In genomic region chr6:39312912-39313525, GRCh38 we compare ENCODE assay signal across 3 cellular contexts.
TF ChIP-seq lines count a peak whose summit lies in the region.

No MANE protein-coding gene starts in this region.

TF ChIP-seq in liver, 16 proteins besides CTCF, POLR2A, EP300 and RAD21:
- peak; percentile 31 to 50 for TF ChIP-seq HNF4A (conservative IDR thresholded peaks at IDR 0.05)
- no peak for TF ChIP-seq YY1 (IDR thresholded peaks at IDR 0.05)
- peak in 1 of 2 donors; percentile 15 for TF ChIP-seq RXRA (IDR thresholded peaks at IDR 0.05)

TF ChIP-seq in HepG2, 621 proteins besides CTCF, POLR2A, EP300 and RAD21:
- TF ChIP-seq NRL (CRISPR knock-in tag; IDR thresholded peaks at IDR 0.05; ENCODE audit: borderline replicate concordance) (no peak), FOXC1 (CRISPR knock-in tag; IDR thresholded peaks at IDR 0.05; ENCODE audit: borderline replicate concordance) (no peak), KDM5A (IDR thresholded peaks at IDR 0.05; ENCODE audit: borderline replicate concordance, low read length) (no peak), ZNF343 (CRISPR knock-in tag; IDR thresholded peaks at IDR 0.05) (no peak)
- TF ChIP-seq, protein P1, sequence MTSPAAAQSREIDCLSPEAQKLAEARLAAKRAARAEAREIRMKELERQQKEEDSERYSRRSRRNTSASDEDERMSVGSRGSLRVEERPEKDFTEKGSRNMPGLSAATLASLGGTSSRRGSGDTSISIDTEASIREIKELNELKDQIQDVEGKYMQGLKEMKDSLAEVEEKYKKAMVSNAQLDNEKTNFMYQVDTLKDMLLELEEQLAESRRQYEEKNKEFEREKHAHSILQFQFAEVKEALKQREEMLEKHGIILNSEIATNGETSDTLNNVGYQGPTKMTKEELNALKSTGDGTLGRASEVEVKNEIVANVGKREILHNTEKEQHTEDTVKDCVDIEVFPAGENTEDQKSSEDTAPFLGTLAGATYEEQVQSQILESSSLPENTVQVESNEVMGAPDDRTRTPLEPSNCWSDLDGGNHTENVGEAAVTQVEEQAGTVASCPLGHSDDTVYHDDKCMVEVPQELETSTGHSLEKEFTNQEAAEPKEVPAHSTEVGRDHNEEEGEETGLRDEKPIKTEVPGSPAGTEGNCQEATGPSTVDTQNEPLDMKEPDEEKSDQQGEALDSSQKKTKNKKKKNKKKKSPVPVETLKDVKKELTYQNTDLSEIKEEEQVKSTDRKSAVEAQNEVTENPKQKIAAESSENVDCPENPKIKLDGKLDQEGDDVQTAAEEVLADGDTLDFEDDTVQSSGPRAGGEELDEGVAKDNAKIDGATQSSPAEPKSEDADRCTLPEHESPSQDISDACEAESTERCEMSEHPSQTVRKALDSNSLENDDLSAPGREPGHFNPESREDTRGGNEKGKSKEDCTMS (CRISPR knock-in tag; conservative IDR thresholded peaks at IDR 0.05): no peak
- TF ChIP-seq, protein P2, sequence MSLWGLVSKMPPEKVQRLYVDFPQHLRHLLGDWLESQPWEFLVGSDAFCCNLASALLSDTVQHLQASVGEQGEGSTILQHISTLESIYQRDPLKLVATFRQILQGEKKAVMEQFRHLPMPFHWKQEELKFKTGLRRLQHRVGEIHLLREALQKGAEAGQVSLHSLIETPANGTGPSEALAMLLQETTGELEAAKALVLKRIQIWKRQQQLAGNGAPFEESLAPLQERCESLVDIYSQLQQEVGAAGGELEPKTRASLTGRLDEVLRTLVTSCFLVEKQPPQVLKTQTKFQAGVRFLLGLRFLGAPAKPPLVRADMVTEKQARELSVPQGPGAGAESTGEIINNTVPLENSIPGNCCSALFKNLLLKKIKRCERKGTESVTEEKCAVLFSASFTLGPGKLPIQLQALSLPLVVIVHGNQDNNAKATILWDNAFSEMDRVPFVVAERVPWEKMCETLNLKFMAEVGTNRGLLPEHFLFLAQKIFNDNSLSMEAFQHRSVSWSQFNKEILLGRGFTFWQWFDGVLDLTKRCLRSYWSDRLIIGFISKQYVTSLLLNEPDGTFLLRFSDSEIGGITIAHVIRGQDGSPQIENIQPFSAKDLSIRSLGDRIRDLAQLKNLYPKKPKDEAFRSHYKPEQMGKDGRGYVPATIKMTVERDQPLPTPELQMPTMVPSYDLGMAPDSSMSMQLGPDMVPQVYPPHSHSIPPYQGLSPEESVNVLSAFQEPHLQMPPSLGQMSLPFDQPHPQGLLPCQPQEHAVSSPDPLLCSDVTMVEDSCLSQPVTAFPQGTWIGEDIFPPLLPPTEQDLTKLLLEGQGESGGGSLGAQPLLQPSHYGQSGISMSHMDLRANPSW (CRISPR knock-in tag; IDR thresholded peaks at IDR 0.05; ENCODE audit: borderline replicate concordance): no peak
- TF ChIP-seq, protein P3, sequence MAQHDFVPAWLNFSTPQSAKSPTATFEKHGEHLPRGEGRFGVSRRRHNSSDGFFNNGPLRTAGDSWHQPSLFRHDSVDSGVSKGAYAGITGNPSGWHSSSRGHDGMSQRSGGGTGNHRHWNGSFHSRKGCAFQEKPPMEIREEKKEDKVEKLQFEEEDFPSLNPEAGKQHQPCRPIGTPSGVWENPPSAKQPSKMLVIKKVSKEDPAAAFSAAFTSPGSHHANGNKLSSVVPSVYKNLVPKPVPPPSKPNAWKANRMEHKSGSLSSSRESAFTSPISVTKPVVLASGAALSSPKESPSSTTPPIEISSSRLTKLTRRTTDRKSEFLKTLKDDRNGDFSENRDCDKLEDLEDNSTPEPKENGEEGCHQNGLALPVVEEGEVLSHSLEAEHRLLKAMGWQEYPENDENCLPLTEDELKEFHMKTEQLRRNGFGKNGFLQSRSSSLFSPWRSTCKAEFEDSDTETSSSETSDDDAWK (CRISPR knock-in tag; IDR thresholded peaks at IDR 0.05): no peak
- TF ChIP-seq, protein P4, sequence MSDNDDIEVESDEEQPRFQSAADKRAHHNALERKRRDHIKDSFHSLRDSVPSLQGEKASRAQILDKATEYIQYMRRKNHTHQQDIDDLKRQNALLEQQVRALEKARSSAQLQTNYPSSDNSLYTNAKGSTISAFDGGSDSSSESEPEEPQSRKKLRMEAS (IDR thresholded peaks at IDR 0.05): no peak
- TF ChIP-seq, protein P5, sequence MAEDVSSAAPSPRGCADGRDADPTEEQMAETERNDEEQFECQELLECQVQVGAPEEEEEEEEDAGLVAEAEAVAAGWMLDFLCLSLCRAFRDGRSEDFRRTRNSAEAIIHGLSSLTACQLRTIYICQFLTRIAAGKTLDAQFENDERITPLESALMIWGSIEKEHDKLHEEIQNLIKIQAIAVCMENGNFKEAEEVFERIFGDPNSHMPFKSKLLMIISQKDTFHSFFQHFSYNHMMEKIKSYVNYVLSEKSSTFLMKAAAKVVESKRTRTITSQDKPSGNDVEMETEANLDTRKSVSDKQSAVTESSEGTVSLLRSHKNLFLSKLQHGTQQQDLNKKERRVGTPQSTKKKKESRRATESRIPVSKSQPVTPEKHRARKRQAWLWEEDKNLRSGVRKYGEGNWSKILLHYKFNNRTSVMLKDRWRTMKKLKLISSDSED (CRISPR knock-in tag; IDR thresholded peaks at IDR 0.05): no peak

TF ChIP-seq in neural cell, 6 proteins besides CTCF, POLR2A, EP300 and RAD21:
- TF ChIP-seq SMC3 (conservative IDR thresholded peaks at IDR 0.05; ENCODE audit: poor library complexity): no peak
TF ChIP-seq in neural cell: peak in this region for 0.
